34 cellular contexts compared by ENCODE assay signal in the genomic region with DNA sequence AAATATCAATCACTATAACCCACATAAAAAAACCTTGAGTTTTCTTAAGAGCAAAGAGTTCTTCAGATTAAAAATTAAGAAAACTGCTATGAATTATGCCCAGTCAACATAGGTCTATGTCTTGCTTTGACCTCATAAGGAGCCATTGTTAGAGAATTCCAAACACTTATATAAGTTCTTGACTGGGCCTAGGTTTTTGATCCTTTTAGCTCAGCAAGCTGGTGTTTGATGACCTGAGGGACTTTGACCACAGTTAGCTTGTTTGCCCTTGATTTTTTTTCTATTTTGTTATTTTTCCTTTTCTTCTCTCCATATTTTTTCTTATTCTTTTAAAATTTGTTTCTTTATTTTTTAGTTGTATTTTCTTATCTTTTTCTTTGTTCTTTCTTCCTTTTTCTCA.
"Had no signal": no experiment of that assay in that cellular context is flagged by ENCODE, and none has a peak within 500 bp of the region (broad histone marks: within the 10 kb centered on the region; RNA-seq: fewer than 3 reads in every experiment).

No MANE protein-coding gene starts in this region.

- H3K9ac ChIP-seq: KMS-11 had no signal

- H3K27ac ChIP-seq: KMS-11 had no signal

- H3K9me3 ChIP-seq: MG63 had no signal

- DNase-seq: Karpas-422, Kasumi-1, MG63, MM.1S, MV-4-11, NCI-H1048, NCI-H1092, NCI-H1092 treated with DMSO at 0.1 percent for 48 hours, NCI-H1105, NCI-H1105 treated with DMSO at 0.1 percent for 48 hours, NCI-H1417, NCI-H1417 treated with DMSO at 0.1 percent for 48 hours, NCI-H1436, NCI-H1436 treated with DMSO at 0.1 percent for 48 hours, NCI-H1694, NCI-H1694 treated with DMSO at 0.1 percent for 48 hours, NCI-H187, NCI-H187 treated with DMSO at 0.1 percent for 48 hours, NCI-H1930, NCI-H2029, NCI-H2029 treated with DMSO at 0.1 percent for 48 hours, NCI-H2081, NCI-H2081 treated with DMSO at 0.1 percent for 48 hours, NCI-H2107, NCI-H2171, NCI-H2171 treated with DMSO at 0.1 percent for 48 hours, NCI-H2227 treated with DMSO at 0.1 percent for 48 hours, NCI-H226, NCI-H345, NCI-H446, NCI-H446 treated with DMSO at 0.1 percent for 48 hours, NCI-H510A, NCI-H510A treated with DMSO at 0.1 percent for 48 hours had no signal

- H3K4me2 ChIP-seq: KMS-11 had no signal

- H3K36me3 ChIP-seq: MG63 had no signal

- H3K27me3 ChIP-seq: MG63 had no signal

- H3K4me3 ChIP-seq: MG63 had no signal
